Comparison of ENCODE assay signal across 11 cellular contexts in genomic region chr3:52771702-52772101, GRCh38. TPM values are rescaled to one million over a fixed set of nuclear protein-coding genes. Genes with fewer than 3 reads are reported as not detected.
A peak's percentile ranks its signal among the peaks of the same experiment; 100 is the strongest.
DNase-seq lines count a peak whose midpoint lies in the region; ATAC-seq and TF ChIP-seq lines count a peak whose summit lies in the region.
"Had no signal": no experiment of that assay in that cellular context is flagged by ENCODE, and none has a peak within 500 bp of the region (broad histone marks: within the 10 kb centered on the region; RNA-seq: fewer than 3 reads in every experiment).

No MANE protein-coding gene starts in this region.

- BruUV-seq in OCI-LY7 (replicated peaks; lab: Mats Ljungman, UMichigan): no TSS peak

- H3K36me3 Mint-ChIP-seq in GM23338 (ENCODE audit: low read depth) (peaks cover 11% of the 10 kb centered on the region; the same call in 2 of the 3 replicates), progenitor cell of endocrine pancreas (ENCODE audit: insufficient read depth) (peaks cover 1% of the 10 kb centered on the region)

- H3K4me1 Mint-ChIP-seq in GM23338 (peaks cover 7% of the 10 kb centered on the region; the same call in 2 of the 3 replicates), progenitor cell of endocrine pancreas (ENCODE audit: low read depth) (peaks cover 25% of the 10 kb centered on the region)

- H3K36me3 ChIP-seq in GM23338 (ENCODE audit: insufficient read depth) (peaks cover 6% of the 10 kb centered on the region; the same call in 1 of the 2 replicates), OCI-LY7 (ENCODE audit: insufficient read depth, low read length) (peaks cover 11% of the 10 kb centered on the region; the same call in 1 of the 2 replicates)

- peak overlapping the region; percentile 86 for H3K4me3 Mint-ChIP-seq in GM23338
- H3K4me3 Mint-ChIP-seq in progenitor cell of endocrine pancreas (ENCODE audit: low read depth): peak overlapping the region; percentile 92

- H3K79me2 ChIP-seq in GM23338 (replicated peaks; ENCODE audit: insufficient read depth): peaks cover 29% of the 10 kb centered on the region
- peaks cover 14% of the 10 kb centered on the region; the same call in 1 of the 2 replicates for H3K79me2 ChIP-seq in OCI-LY7 (ENCODE audit: insufficient read depth, low read depth, low read length)

- H2AFZ ChIP-seq in GM23338: peak overlapping the region; percentile 100; the same call in 1 of the 2 replicates
- H2AFZ ChIP-seq in OCI-LY7 (ENCODE audit: low read length): peak overlapping the region; percentile 98; the same call in 1 of the 2 replicates

- peak overlapping the region; percentile 97; the same call in 1 of the 2 replicates for H3K27ac Mint-ChIP-seq in GM23338
- peak overlapping the region; percentile 99 for H3K27ac Mint-ChIP-seq in progenitor cell of endocrine pancreas

- DNase-seq in GM23338 (ENCODE audit: low spot score) (no peak), OCI-LY7 (ENCODE audit: low spot score) (no peak), epithelial cell of proximal tubule (ENCODE audit: low read depth) (no peak), progenitor cell of endocrine pancreas (ENCODE audit: low spot score, unreplicated experiment) (no peak), GM10248 (ENCODE audit: extremely low spot score) (no peak), KG1 (lab: John Stamatoyannopoulos, UW) (no peak)
- DNase-seq: activated CD4-positive, CD25-positive, alpha-beta regulatory T cell; left colon; stimulated activated CD4-positive, alpha-beta T cell treated with anti-CD3 and anti-CD28 coated beads, Interleukin-4, amount 100 ng/mL, for 4 hours had no signal

- ATAC-seq in GM23338 (no peak), HG03442 (IDR thresholded peaks at IDR 0.05; ENCODE audit: unreplicated experiment) (no peak), GM21576 (IDR thresholded peaks at IDR 0.05; ENCODE audit: unreplicated experiment) (no peak)

- H3K4me1 ChIP-seq in GM23338 (ENCODE audit: insufficient read depth): peaks cover 8% of the 10 kb centered on the region
- peaks cover 19% of the 10 kb centered on the region for H3K4me1 ChIP-seq in OCI-LY7 (ENCODE audit: insufficient read depth, low read length, poor library complexity, severe bottlenecking)

- H3F3A ChIP-seq in GM23338 (replicated peaks; ENCODE audit: low read depth): 0 out of 2 replicates have a peak, but pooled peaks cover 3% of the 10 kb centered on the region

- H3K27me3 Mint-ChIP-seq in GM23338 (ENCODE audit: insufficient read depth, low read depth, poor library complexity) (peaks cover 8% of the 10 kb centered on the region), progenitor cell of endocrine pancreas (no peaks in the 10 kb centered on the region)

- H3K4me3 ChIP-seq in GM23338: peak overlapping the region; percentile 84
- peak overlapping the region; percentile 75 for H3K4me3 ChIP-seq in OCI-LY7 (ENCODE audit: low read depth, low read length, poor library complexity, severe bottlenecking)
- peak overlapping the region; percentile 85 for H3K4me3 ChIP-seq in epithelial cell of proximal tubule (ENCODE audit: low read depth, low read length)

- H3K27me3 ChIP-seq in GM23338 (ENCODE audit: insufficient read depth): no peaks in the 10 kb centered on the region

- peaks cover 8% of the 10 kb centered on the region; the same call in 1 of the 2 replicates for H4K20me1 ChIP-seq in GM23338 (replicated peaks; ENCODE audit: insufficient read depth)
- H4K20me1 ChIP-seq in OCI-LY7 (ENCODE audit: insufficient read depth, low read length): peaks cover 4% of the 10 kb centered on the region; the same call in 1 of the 2 replicates

- CTCF ChIA-PET in OCI-LY7 (lab: Charles Lee; ENCODE audit: unreplicated experiment) (no interaction called here), GM10248 (lab: Yijun Ruan, JAX) (interaction anchor here (1.5 kb wide), 1 partner anchor 7 kb away, joined by 6 read pairs; no protein-coding TSS in a partner anchor)

- H3K4me2 ChIP-seq in GM23338 (peak overlapping the region; percentile 96), OCI-LY7 (ENCODE audit: low read length) (peak overlapping the region; percentile 78)

- H3K27ac ChIP-seq in GM23338 (ENCODE audit: low read depth) (peak overlapping the region; percentile 89; the same call in 1 of the 2 replicates), OCI-LY7 (ENCODE audit: low read depth, low read length, poor library complexity, severe bottlenecking) (peak overlapping the region; percentile 74)

- H3K9me3 ChIP-seq in OCI-LY7 (ENCODE audit: low read length): no peaks in the 10 kb centered on the region

- POLR2A ChIA-PET in OCI-LY7 (lab: Charles Lee): interaction anchor here (0.6 to 1.9 kb wide), 6 partner anchors 24 to 82 kb away, joined by 3 to 11 read pairs (median 4); no protein-coding TSS in a partner anchor
- POLR2A ChIA-PET in GM10248 (lab: Yijun Ruan, JAX): no interaction called here

- TF ChIP-seq CTCF in GM23338 (conservative IDR thresholded peaks at IDR 0.05; ENCODE audit: low read depth in 2 of 2) (no peak), OCI-LY7 (conservative IDR thresholded peaks at IDR 0.05; ENCODE audit: low read length) (no peak), epithelial cell of proximal tubule (conservative IDR thresholded peaks at IDR 0.05; ENCODE audit: low read depth, low read length) (no peak), progenitor cell of endocrine pancreas (IDR thresholded peaks at IDR 0.05; ENCODE audit: unreplicated experiment) (no peak), GM10248 (IDR thresholded peaks at IDR 0.05; ENCODE audit: control extremely low read depth, extremely low read depth, low read depth, missing control alignments) (no peak)

- intact Hi-C loops in OCI-LY7 (cut with micrococcal nuclease; ENCODE audit: unreplicated experiment): no loop called here

- H3K9me2 ChIP-seq in GM23338 (ENCODE audit: insufficient read depth) (no peaks in the 10 kb centered on the region), OCI-LY7 (ENCODE audit: insufficient read depth, low read length) (no peaks in the 10 kb centered on the region)

- no peaks in the 10 kb centered on the region for H3K9me3 Mint-ChIP-seq in GM23338
- H3K9me3 Mint-ChIP-seq in progenitor cell of endocrine pancreas (ENCODE audit: low read depth): no peaks in the 10 kb centered on the region

TF ChIP-seq in GM23338, 12 proteins besides CTCF, POLR2A, EP300 and RAD21 (continues in another document):
- TF ChIP-seq EZH2 (IDR thresholded peaks at IDR 0.05; ENCODE audit: low read depth, unreplicated experiment) (no peak), ZNF114 (CRISPR knock-in tag; IDR thresholded peaks at IDR 0.05) (no peak)

RNA-seq across cellular contexts. Expression of gene NEK4, which starts 1.0 kb away (rescaled TPM):
- total RNA-seq in GM23338 (2014; rRNA removed; shearing (Covaris generic)): 26.1 and 42.7 TPM in 2 replicates
- polyA plus RNA-seq in GM23338 (2016; fragmentation: Nextera tagmentation; extraction: Ambion mirVana): 8.6 and 9.0 TPM in 2 replicates
- total RNA-seq in OCI-LY7 (2014; rRNA removed; shearing (Covaris generic)): 27.6 and 38.6 TPM in 2 replicates
- total RNA-seq in OCI-LY7 (2022) (27.5 and 29.6 TPM in 2 replicates), epithelial cell of proximal tubule (13.3 and 22.9 TPM in 2 replicates), progenitor cell of endocrine pancreas (49.8 and 51.1 TPM in 2 replicates)

RNA-seq across cellular contexts. Expression of gene ITIH1, which starts 5.7 kb away (rescaled TPM):
- not detected in 2 replicates for total RNA-seq in GM23338 (2014; rRNA removed; shearing (Covaris generic))
- not detected in 2 replicates for polyA plus RNA-seq in GM23338 (2016; fragmentation: Nextera tagmentation; extraction: Ambion mirVana)
- not detected in 2 replicates for total RNA-seq in OCI-LY7 (2014; rRNA removed; shearing (Covaris generic))
- total RNA-seq in OCI-LY7 (2022) (not detected in 2 replicates), epithelial cell of proximal tubule (not detected in 2 replicates), progenitor cell of endocrine pancreas (11.3 and 14.1 TPM in 2 replicates)
- total RNA-seq: left colon had no signal

RNA-seq across cellular contexts. Expression of gene ITIH3, which starts 22.9 kb away (rescaled TPM):
- 0.31 TPM in 1 of 2 replicates, not detected in the other for total RNA-seq in GM23338 (2014; rRNA removed; shearing (Covaris generic))
- polyA plus RNA-seq in GM23338 (2016; fragmentation: Nextera tagmentation; extraction: Ambion mirVana): not detected in 2 replicates
- not detected in 2 replicates for total RNA-seq in OCI-LY7 (2014; rRNA removed; shearing (Covaris generic))
- total RNA-seq in OCI-LY7 (2022) (not detected in 2 replicates), epithelial cell of proximal tubule (not detected in 2 replicates), progenitor cell of endocrine pancreas (0.87 and 1.2 TPM in 2 replicates)

RNA-seq across cellular contexts. Expression of gene ITIH4, which starts 58.8 kb away (rescaled TPM):
- 1.4 and 6.4 TPM in 2 replicates for total RNA-seq in GM23338 (2014; rRNA removed; shearing (Covaris generic))
- 0.82 and 0.89 TPM in 2 replicates for polyA plus RNA-seq in GM23338 (2016; fragmentation: Nextera tagmentation; extraction: Ambion mirVana)
- 2.1 and 13.3 TPM in 2 replicates for total RNA-seq in OCI-LY7 (2014; rRNA removed; shearing (Covaris generic))
- total RNA-seq in OCI-LY7 (2022) (2.2 and 4.6 TPM in 2 replicates), epithelial cell of proximal tubule (0.07 TPM in 1 of 2 replicates, not detected in the other), progenitor cell of endocrine pancreas (2.9 and 9.7 TPM in 2 replicates)

Comparison
In these comparisons a context has a peak if more than half of its experiments do, and no peak if none do; other contexts are left out.
1. RNA of gene ITIH1, which starts 5.7 kb away (total RNA-seq): 11.3 to 14.1 TPM in progenitor cell of endocrine pancreas; not detected in GM23338, not detected in OCI-LY7 and not detected in epithelial cell of proximal tubule; every median in the first group is over 10 times any median in the second.
2. Peak in every context shown above with its lines, with median percentiles within 50 percentile points of each other: H3K4me3 ChIP-seq.